In genomic region chr11:63887600-63887999, GRCh38 we compare ENCODE assay signal across 9 cellular contexts. TPM values are rescaled to one million over a fixed set of nuclear protein-coding genes. Genes with fewer than 3 reads are reported as not detected.
DNase-seq lines count a peak whose midpoint lies in the region; ATAC-seq, FAIRE-seq and TF ChIP-seq lines count a peak whose summit lies in the region.
"Had no signal": no experiment of that assay in that cellular context is flagged by ENCODE, and none has a peak within 500 bp of the region (broad histone marks: within the 10 kb centered on the region; RNA-seq: fewer than 3 reads in every experiment).

No MANE protein-coding gene starts in this region.

- intact Hi-C loops in body of pancreas (cut with DNase I), result no loop called here

- H3K4me1 ChIP-seq in A549 (peaks cover 22% of the 10 kb centered on the region), HUES6 (ENCODE audit: control insufficient read depth, insufficient read depth, low read length) (peaks cover 35% of the 10 kb centered on the region), body of pancreas (peaks cover 72% of the 10 kb centered on the region)

- WGBS in A549 (ENCODE audit: missing lambda C conversion rate), result 63% methylated on average over 4 of the region's 4 CpGs
- whole genome bisulfite sequencing in body of pancreas, 2 donors, result 9 to 15% methylated on average over 4 of the region's 4 CpGs

- H3K4me3 ChIP-seq in A549 (no peak overlapping the region), HUES6 (ENCODE audit: low read depth, low read length) (peak overlapping the region; percentile 34; the same call in 1 of the 2 replicates), body of pancreas (no peak overlapping the region)

- H3K27me3 ChIP-seq in HUES6 (ENCODE audit: control insufficient read depth, insufficient read depth, low read length) (no peaks in the 10 kb centered on the region), body of pancreas (no peaks in the 10 kb centered on the region)

- FAIRE-seq in A549 (lab: Jason Lieb, UNC) (no peak), GM19239 (lab: Jason Lieb, UNC) (no peak)
- FAIRE-seq: bronchial epithelial cell had no signal

- no peak for TF ChIP-seq RAD21 in A549 (conservative IDR thresholded peaks at IDR 0.05 in 1 of 2, IDR thresholded peaks at IDR 0.05 in 1 of 2)

- peaks cover 2% of the 10 kb centered on the region for H3K36me3 Mint-ChIP-seq in mesothelial cell of epicardium

- peak overlapping the region; percentile 88 for H3K27ac Mint-ChIP-seq in mesothelial cell of epicardium

- CTCF ChIA-PET in A549 (lab: Yijun Ruan, JAX), result interaction anchor here (1.0 to 5.7 kb wide), 9 partner anchors 9 to 58 kb away, joined by 3 to 27 read pairs (median 4); no protein-coding TSS in a partner anchor

- ATAC-seq in A549, result peak in 1 of 2 experiments; percentile 9; a peak in 3 of 6 replicates
- no peak for ATAC-seq in body of pancreas
- ATAC-seq in GM21576 (IDR thresholded peaks at IDR 0.05; ENCODE audit: unreplicated experiment), result no peak
- ATAC-seq in HG03095 (IDR thresholded peaks at IDR 0.05; ENCODE audit: unreplicated experiment), result no peak
- no peak for ATAC-seq in HG03469 (IDR thresholded peaks at IDR 0.05; ENCODE audit: unreplicated experiment)

- TF ChIP-seq POLR2A in A549 (IDR thresholded peaks at IDR 0.05; ENCODE audit: low read length) (no peak), body of pancreas (IDR thresholded peaks at IDR 0.05) (no peak)

- H3K36me3 ChIP-seq in HUES6 (ENCODE audit: control insufficient read depth, insufficient read depth, low read length) (no peaks in the 10 kb centered on the region), body of pancreas (replicated peaks in 1 of 2; ENCODE audit: insufficient read depth in 1 of 2, low read depth in 2 of 2) (peaks cover 0 to 2% of the 10 kb centered on the region in 2 donors)

- TF ChIP-seq EP300 in A549 (IDR thresholded peaks at IDR 0.05), result no peak

- no peaks in the 10 kb centered on the region for H3K27me3 Mint-ChIP-seq in mesothelial cell of epicardium (ENCODE audit: low read depth)

- TF ChIP-seq CTCF in A549 (IDR thresholded peaks at IDR 0.05), result no peak
- no peak for TF ChIP-seq CTCF in body of pancreas (IDR thresholded peaks at IDR 0.05)
- TF ChIP-seq CTCF in mesothelial cell of epicardium (IDR thresholded peaks at IDR 0.05; ENCODE audit: unreplicated experiment), result no peak

- POLR2A ChIA-PET in A549 (lab: Yijun Ruan, JAX), result no interaction called here

- no peaks in the 10 kb centered on the region for H3K9me3 Mint-ChIP-seq in mesothelial cell of epicardium

- H3K4me2 ChIP-seq in A549, result peak overlapping the region; percentile 54

- H3K27ac ChIP-seq in A549, result peak overlapping the region; percentile 21 to 79; a peak in 4 of 6 replicates
- H3K27ac ChIP-seq in HUES6 (ENCODE audit: low read depth, low read length), result no peak overlapping the region
- peak overlapping the region; percentile 89 to 98 (median 92) for H3K27ac ChIP-seq in body of pancreas

- DNase-seq in A549 (ENCODE audit: low read depth in 1 of 2, low spot score in 1 of 2) (no peak), body of pancreas (no peak), mesothelial cell of epicardium (ENCODE audit: low spot score in 2 of 2, unreplicated experiment in 2 of 2) (no peak), GM19239 (ENCODE audit: insufficient read length, low spot score) (no peak)

- H3K9me3 ChIP-seq in A549, result no peaks in the 10 kb centered on the region
- H3K9me3 ChIP-seq in HUES6 (ENCODE audit: control insufficient read depth, insufficient read depth, low read depth, low read length), result no peaks in the 10 kb centered on the region
- H3K9me3 ChIP-seq in body of pancreas, result no peaks in the 10 kb centered on the region

- H3K9ac ChIP-seq in HUES6 (ENCODE audit: low read length), result no peak overlapping the region

- no peak overlapping the region for H3K4me3 Mint-ChIP-seq in mesothelial cell of epicardium

- H3K4me1 Mint-ChIP-seq in mesothelial cell of epicardium, result peaks cover 26% of the 10 kb centered on the region

TF ChIP-seq in A549, 52 proteins besides CTCF, POLR2A, EP300 and RAD21:
- TF ChIP-seq RCOR1 (IDR thresholded peaks at IDR 0.05; ENCODE audit: low read depth, low read length) (no peak), CEBPB (IDR thresholded peaks at IDR 0.05) (no peak), MAX (IDR thresholded peaks at IDR 0.05) (no peak), HOXB13 (CRISPR knock-in tag; IDR thresholded peaks at IDR 0.05; ENCODE audit: low read depth) (no peak), HDAC2 (IDR thresholded peaks at IDR 0.05) (no peak), NPAS2 (CRISPR knock-in tag; IDR thresholded peaks at IDR 0.05; ENCODE audit: borderline replicate concordance) (no peak), USF2 (IDR thresholded peaks at IDR 0.05) (no peak), RFX5 (IDR thresholded peaks at IDR 0.05) (no peak), HEYL (CRISPR knock-in tag; IDR thresholded peaks at IDR 0.05) (no peak), E2F6 (IDR thresholded peaks at IDR 0.05; ENCODE audit: borderline replicate concordance, low read depth) (no peak), BHLHE40 (IDR thresholded peaks at IDR 0.05; ENCODE audit: low read depth, low read length) (no peak), MYC (IDR thresholded peaks at IDR 0.05; ENCODE audit: borderline replicate concordance, low read length) (no peak), RNF2 (IDR thresholded peaks at IDR 0.05; ENCODE audit: borderline replicate concordance, low read depth) (no peak)
TF ChIP-seq in A549: peak in this region for 0.

RNA-seq across cellular contexts. Expression of gene RCOR2, which starts 29.4 kb away (rescaled TPM):
- polyA plus RNA-seq in A549 (2011; rRNA removed) (1.8 and 2.5 TPM in 2 replicates), A549 (2017; fragmentation: RNase III; extraction: RNeasy Plus Mini Kit Qiagen cat#74134 plus additional on column Dnase treatment) (0.46 to 0.82 TPM (median 0.58 TPM) in 3 replicates)
- 1.4 and 2.0 TPM in 2 replicates for polyA plus RNA-seq in A549 (2012; cell fraction: cytosol; rRNA removed)
- 1.8 and 1.9 TPM in 2 replicates for polyA plus RNA-seq in A549 (2012; cell fraction: nucleus; rRNA removed)
- polyA minus RNA-seq in A549 (2011; rRNA and poly(A)+ RNA removed), result 3.0 and 3.4 TPM in 2 replicates
- total RNA-seq in body of pancreas (under 1 TPM; 0.26 to 0.33 TPM), mesothelial cell of epicardium (28.6 to 33.7 TPM (median 30.6 TPM) in 3 replicates)

RNA-seq across cellular contexts. Expression of gene MARK2, which starts 48.7 kb away (rescaled TPM):
- 24.7 and 28.4 TPM in 2 replicates for polyA plus RNA-seq in A549 (2011; rRNA removed)
- polyA plus RNA-seq in A549 (2012; cell fraction: cytosol; rRNA removed), result 24.2 and 26.6 TPM in 2 replicates
- polyA plus RNA-seq in A549 (2012; cell fraction: nucleus; rRNA removed), result 23.9 and 29.8 TPM in 2 replicates
- polyA plus RNA-seq in A549 (2017; fragmentation: RNase III; extraction: RNeasy Plus Mini Kit Qiagen cat#74134 plus additional on column Dnase treatment), result 19.7 to 20.4 TPM (median 20.2 TPM) in 3 replicates
- 18.8 and 26.9 TPM in 2 replicates for polyA minus RNA-seq in A549 (2011; rRNA and poly(A)+ RNA removed)
- 10 to 100 TPM; 32.2 to 33.9 TPM for total RNA-seq in body of pancreas
- 48.8 to 51.5 TPM (median 51.2 TPM) in 3 replicates for total RNA-seq in mesothelial cell of epicardium

RNA-seq across cellular contexts. Expression of gene NAA40, which starts 51.2 kb away (rescaled TPM):
- polyA plus RNA-seq in A549 (2011; rRNA removed) (21.9 and 23.7 TPM in 2 replicates), A549 (2017; fragmentation: RNase III; extraction: RNeasy Plus Mini Kit Qiagen cat#74134 plus additional on column Dnase treatment) (29.8 to 32.0 TPM (median 30.2 TPM) in 3 replicates)
- polyA plus RNA-seq in A549 (2012; cell fraction: cytosol; rRNA removed), result 27.9 and 29.5 TPM in 2 replicates
- polyA plus RNA-seq in A549 (2012; cell fraction: nucleus; rRNA removed), result 49.4 and 62.6 TPM in 2 replicates
- 14.4 and 14.6 TPM in 2 replicates for polyA minus RNA-seq in A549 (2011; rRNA and poly(A)+ RNA removed)
- total RNA-seq in body of pancreas (10 to 100 TPM; 14.3 to 21.8 TPM), mesothelial cell of epicardium (50.7 to 53.7 TPM (median 51.4 TPM) in 3 replicates)

Comparison
In these comparisons a context has a peak if more than half of its experiments do, and no peak if none do; other contexts are left out.
1. RNA of gene RCOR2, which starts 29.4 kb away (total RNA-seq): 28.6 to 33.7 TPM in mesothelial cell of epicardium; 0.26 to 0.33 TPM in body of pancreas; every median in the first group is over 10 times any median in the second.